Comparison of ENCODE assay signal across 18 cellular contexts in the genomic region with DNA sequence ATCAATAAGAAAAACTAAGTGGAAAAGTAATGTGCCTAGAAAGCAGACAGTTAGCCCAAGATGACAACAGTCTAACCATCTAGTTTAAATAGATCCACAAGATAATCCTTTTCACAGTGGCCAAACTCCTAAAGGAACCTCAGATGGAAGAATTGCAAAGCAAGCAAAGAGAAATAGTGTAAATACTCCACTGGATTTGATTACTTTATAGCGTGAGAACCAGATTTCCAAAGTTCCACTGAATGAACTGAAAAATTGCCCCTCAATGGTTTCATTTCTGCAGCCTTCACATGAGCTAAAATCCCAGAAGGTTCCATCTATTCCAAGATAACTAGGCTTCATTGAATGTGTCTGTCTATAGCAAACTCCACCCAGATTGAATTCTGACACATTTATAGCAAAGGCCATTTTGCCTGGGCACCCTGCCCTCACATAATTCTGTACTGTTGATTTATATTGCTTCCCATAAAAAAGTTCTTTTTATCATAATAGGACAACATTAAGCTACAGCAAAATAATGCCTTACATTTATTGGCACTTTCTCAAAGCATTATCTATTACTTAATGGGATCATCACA.
DNase-seq lines count a peak whose midpoint lies in the region; ATAC-seq and TF ChIP-seq lines count a peak whose summit lies in the region.
"Had no signal": no experiment of that assay in that cellular context is flagged by ENCODE, and none has a peak within 500 bp of the region (broad histone marks: within the 10 kb centered on the region; RNA-seq: fewer than 3 reads in every experiment).

No MANE protein-coding gene starts in this region.

- no peak for TF ChIP-seq CTCF in LNCaP clone FGC (IDR thresholded peaks at IDR 0.05; ENCODE audit: control insufficient read depth, extremely low read depth, insufficient read depth)
- TF ChIP-seq CTCF in prostate gland (IDR thresholded peaks at IDR 0.05), result no peak
- no peak for TF ChIP-seq CTCF in ovary (IDR thresholded peaks at IDR 0.05)

- H3K36me3 ChIP-seq in prostate gland (no peaks in the 10 kb centered on the region), ovary (no peaks in the 10 kb centered on the region)
- H3K36me3 ChIP-seq: BLaER1 had no signal

- peaks cover 13% of the 10 kb centered on the region for H3K4me1 ChIP-seq in prostate gland (replicated peaks)
- H3K4me1 ChIP-seq in ovary (ENCODE audit: insufficient read depth), result no peaks in the 10 kb centered on the region
- H3K4me1 ChIP-seq: BLaER1 had no signal

- H3K27me3 ChIP-seq in prostate gland (replicated peaks; ENCODE audit: insufficient read depth) (no peaks in the 10 kb centered on the region), ovary (no peaks in the 10 kb centered on the region)
- H3K27me3 ChIP-seq: BLaER1 had no signal

- H3K9me3 ChIP-seq in prostate gland (no peaks in the 10 kb centered on the region), ovary (no peaks in the 10 kb centered on the region)
- H3K9me3 ChIP-seq: BLaER1 had no signal

- H3K27ac ChIP-seq in prostate gland (peak overlapping the region in 1 of 2 donors; percentile 48), ovary (no peak overlapping the region)
- H3K27ac ChIP-seq: BLaER1, RWPE1 had no signal

- no peak for ATAC-seq in HG02938 (IDR thresholded peaks at IDR 0.05; ENCODE audit: unreplicated experiment)
- ATAC-seq: Panc1 had no signal

- no peak for TF ChIP-seq POLR2A in prostate gland (IDR thresholded peaks at IDR 0.05)
- no peak for TF ChIP-seq POLR2A in ovary (IDR thresholded peaks at IDR 0.05)

- no peak for TF ChIP-seq EP300 in ovary (IDR thresholded peaks at IDR 0.05)

- H3K4me3 ChIP-seq in LNCaP clone FGC (ENCODE audit: low read depth, low read length) (no peak overlapping the region), prostate gland (no peak overlapping the region), ovary (no peak overlapping the region)
- H3K4me3 ChIP-seq: BLaER1 had no signal

- intact Hi-C loops in prostate gland (cut with DNase I), result no loop called here
- intact Hi-C loops in ovary (cut with DNase I), result no loop called here

- WGBS in prostate gland, result 15% methylated on average over 1 of the region's 1 CpG
- 68 to 97% (median 79%) methylated on average over 1 of the region's 1 CpG for WGBS in ovary, 3 donors

- DNase-seq in EH (ENCODE audit: low read depth) (peak; percentile 14), LNCaP clone FGC (ENCODE audit: low read depth) (peak; percentile 74), fibroblast of peridontal ligament (ENCODE audit: extremely low read depth) (peak; percentile 77), prostate gland (ENCODE audit: low spot score) (peak; percentile 47), ovary (no peak), NCI-H2029 treated with DMSO at 0.1 percent for 48 hours (lab: John Stamatoyannopoulos, UW) (no peak)
- DNase-seq: CD4-positive, CD25-positive, alpha-beta regulatory T cell; HCEC 1CT; KBM-7; MM.1S; NCI-H2029; NCI-H446 treated with DMSO at 0.1 percent for 48 hours; NCI-H526; SHP77 had no signal

Comparison
In these comparisons a context has a peak if more than half of its experiments do, and no peak if none do; other contexts are left out.
1. DNase-seq: peak in EH (single experiment), LNCaP clone FGC (single experiment), fibroblast of peridontal ligament (single experiment) and prostate gland (single experiment); none in ovary (0 of 5) and NCI-H2029 treated with DMSO at 0.1 percent for 48 hours (single experiment).